In genomic region chr14:73949752-73950734, GRCh38 we compare ENCODE assay signal across 8 cellular contexts. TPM values are rescaled to one million over a fixed set of nuclear protein-coding genes. Genes with fewer than 3 reads are reported as not detected.
DNase-seq lines count a peak whose midpoint lies in the region; ATAC-seq and TF ChIP-seq lines count a peak whose summit lies in the region.

TSS of gene COQ6 (plus strand) at chr14:73950302. CDS start at chr14:73950333, 31 bp downstream.
TSS of gene FAM161B (minus strand) at chr14:73950094. CDS start at chr14:73950026, 68 bp downstream.

- H3K4me1 Mint-ChIP-seq in CD4-positive, CD25-positive, alpha-beta regulatory T cell: peaks cover 10 to 38% (median 24%) of the 10 kb centered on the region in 4 donors
- H3K4me1 Mint-ChIP-seq in activated CD4-positive, alpha-beta memory T cell treated with anti-CD3 and anti-CD28 coated beads for 36 hours (ENCODE audit: low read depth): peaks cover 17% of the 10 kb centered on the region

- peaks cover 14% of the 10 kb centered on the region for H3K36me3 ChIP-seq in CD4-positive, CD25-positive, alpha-beta regulatory T cell (ENCODE audit: control insufficient read depth, insufficient read depth, low read length)
- peaks cover 6 to 18% of the 10 kb centered on the region in 2 donors for H3K36me3 ChIP-seq in duodenal mucosa (ENCODE audit: control insufficient read depth in 1 of 2, insufficient read depth in 2 of 2, low read length in 2 of 2)

- H3K4me3 ChIP-seq in CD4-positive, CD25-positive, alpha-beta regulatory T cell (ENCODE audit: low read depth, low read length): peak within 1 kb of the TSS; percentile 94
- H3K4me3 ChIP-seq in duodenal mucosa (ENCODE audit: low read depth in 1 of 2, low read length in 2 of 2) (peak within 1 kb of the TSS; percentile 92 to 99), lower leg skin (ENCODE audit: low read depth, poor library complexity, severe bottlenecking) (peak within 1 kb of the TSS; percentile 85)

- no peak for TF ChIP-seq CTCF in lower leg skin (IDR thresholded peaks at IDR 0.05)

- no peaks in the 10 kb centered on the region for H3K9me3 Mint-ChIP-seq in CD4-positive, CD25-positive, alpha-beta regulatory T cell
- H3K9me3 Mint-ChIP-seq in activated CD4-positive, alpha-beta memory T cell treated with anti-CD3 and anti-CD28 coated beads for 36 hours: no peaks in the 10 kb centered on the region

- DNase-seq in CD4-positive, CD25-positive, alpha-beta regulatory T cell: peak; percentile 89 to 97 (median 94)
- DNase-seq in NCI-H774 (lab: John Stamatoyannopoulos, UW) (peak; percentile 93), lower leg skin (ENCODE audit: low spot score in 2 of 2) (peak; percentile 94 to 98)
- DNase-seq in activated CD4-positive, alpha-beta memory T cell treated with anti-CD3 and anti-CD28 coated beads for 36 hours: peak; percentile 96
- DNase-seq in stimulated activated CD4-positive, alpha-beta T cell treated with anti-CD3 and anti-CD28 coated beads, Interleukin-4, amount 100 ng/mL, for 48 hours (ENCODE audit: low read depth in 2 of 2): peak; percentile 81 to 90

- H3K9ac ChIP-seq in duodenal mucosa (ENCODE audit: low read depth in 1 of 2, low read length in 2 of 2): peak within 1 kb of the TSS; percentile 84 to 98

- ATAC-seq in CD4-positive, CD25-positive, alpha-beta regulatory T cell (ENCODE audit: low read depth in 2 of 2): peak; percentile 94 to 96
- peak; percentile 88 for ATAC-seq in GM19395 (IDR thresholded peaks at IDR 0.05; ENCODE audit: unreplicated experiment)
- ATAC-seq in HG03565 (IDR thresholded peaks at IDR 0.05; ENCODE audit: unreplicated experiment): peak; percentile 80

- H3K27me3 ChIP-seq in CD4-positive, CD25-positive, alpha-beta regulatory T cell (ENCODE audit: control insufficient read depth, insufficient read depth, low read length): no peaks in the 10 kb centered on the region
- H3K27me3 ChIP-seq in duodenal mucosa (ENCODE audit: control insufficient read depth in 1 of 2, insufficient read depth in 2 of 2, low read length in 2 of 2): no peaks in the 10 kb centered on the region

- intact Hi-C loops in activated CD4-positive, alpha-beta memory T cell treated with anti-CD3 and anti-CD28 coated beads for 36 hours (cut with micrococcal nuclease): loop anchor here (1.0 to 5.0 kb wide), 6 partner anchors 64 to 814 kb away; partner anchors contain the start of genes ALDH6A1, BBOF1, ENTPD5 and LIN52
- intact Hi-C loops in lower leg skin (cut with DNase I; ENCODE audit: low total_unique reads): no loop called here

- no peaks in the 10 kb centered on the region for H3K9me3 ChIP-seq in CD4-positive, CD25-positive, alpha-beta regulatory T cell (ENCODE audit: control insufficient read depth in 2 of 2, low read length in 2 of 2)
- no peaks in the 10 kb centered on the region for H3K9me3 ChIP-seq in duodenal mucosa (ENCODE audit: control insufficient read depth in 1 of 2, low read length in 2 of 2)

- peak within 1 kb of the TSS; percentile 95 to 98 (median 96) for H3K4me3 Mint-ChIP-seq in CD4-positive, CD25-positive, alpha-beta regulatory T cell
- H3K4me3 Mint-ChIP-seq in activated CD4-positive, alpha-beta memory T cell treated with anti-CD3 and anti-CD28 coated beads for 36 hours: peak within 1 kb of the TSS; percentile 97

- 0 to 1% methylated on average over 61 to 64 of the region's 70 CpGs for WGBS in lower leg skin, 2 donors

- peak in 1 of 2 donors; percentile 48 for TF ChIP-seq POLR2A in lower leg skin (IDR thresholded peaks at IDR 0.05)

- peaks cover 9% of the 10 kb centered on the region for H3K36me3 Mint-ChIP-seq in CD4-positive, CD25-positive, alpha-beta regulatory T cell
- peaks cover 4% of the 10 kb centered on the region for H3K36me3 Mint-ChIP-seq in activated CD4-positive, alpha-beta memory T cell treated with anti-CD3 and anti-CD28 coated beads for 36 hours

- H3K27ac Mint-ChIP-seq in CD4-positive, CD25-positive, alpha-beta regulatory T cell: peak within 1 kb of the TSS; percentile 97 to 98 (median 97)
- H3K27ac Mint-ChIP-seq in activated CD4-positive, alpha-beta memory T cell treated with anti-CD3 and anti-CD28 coated beads for 36 hours: peak within 1 kb of the TSS; percentile 86

- H3K4me1 ChIP-seq in CD4-positive, CD25-positive, alpha-beta regulatory T cell (ENCODE audit: control insufficient read depth, insufficient read depth, low read length, poor library complexity, severe bottlenecking): peaks cover 17% of the 10 kb centered on the region
- H3K4me1 ChIP-seq in duodenal mucosa (ENCODE audit: control insufficient read depth in 1 of 2, insufficient read depth in 2 of 2, low read length in 2 of 2): peaks cover 6 to 17% of the 10 kb centered on the region in 2 donors

- H3K27me3 Mint-ChIP-seq in CD4-positive, CD25-positive, alpha-beta regulatory T cell: no peaks in the 10 kb centered on the region
- H3K27me3 Mint-ChIP-seq in activated CD4-positive, alpha-beta memory T cell treated with anti-CD3 and anti-CD28 coated beads for 36 hours: no peaks in the 10 kb centered on the region

- CTCF ChIA-PET in activated CD4-positive, alpha-beta memory T cell treated with anti-CD3 and anti-CD28 coated beads for 36 hours (lab: Charles Lee): interaction anchor here (0.9 to 1.5 kb wide), 4 partner anchors 9 to 777 kb away, joined by 3 to 6 read pairs (median 4); partner anchors contain the start of gene ACOT2

- peak within 1 kb of the TSS; percentile 95 for H3K27ac ChIP-seq in CD4-positive, CD25-positive, alpha-beta regulatory T cell (ENCODE audit: insufficient read depth, low read length, poor library complexity, severe bottlenecking)
- H3K27ac ChIP-seq in duodenal mucosa (ENCODE audit: low read depth, low read length): peak within 1 kb of the TSS; percentile 87

- POLR2A ChIA-PET in activated CD4-positive, alpha-beta memory T cell treated with anti-CD3 and anti-CD28 coated beads for 36 hours (lab: Charles Lee): interaction anchor here (0.6 to 1.2 kb wide), 6 partner anchors 13 to 192 kb away, joined by 3 to 7 read pairs (median 4); partner anchors contain the start of gene ZNF410

RNA-seq across cellular contexts. Expression of gene COQ6, which starts in this region (rescaled TPM):
- 26.6 TPM for total RNA-seq in CD4-positive, CD25-positive, alpha-beta regulatory T cell
- polyA plus RNA-seq in CD4-positive, CD25-positive, alpha-beta regulatory T cell: 10 to 100 TPM; 12.7 to 29.5 (median 22.2) TPM
- total RNA-seq in activated CD4-positive, alpha-beta memory T cell treated with anti-CD3 and anti-CD28 coated beads for 36 hours: 10 to 100 TPM; 18.7 to 19.3 TPM
- 10 to 100 TPM; 20.9 to 42.7 (median 38.7) TPM for total RNA-seq in lower leg skin

RNA-seq across cellular contexts. Expression of gene FAM161B, which starts in this region (rescaled TPM):
- total RNA-seq in CD4-positive, CD25-positive, alpha-beta regulatory T cell: 4.6 TPM
- polyA plus RNA-seq in CD4-positive, CD25-positive, alpha-beta regulatory T cell: 1 to 10 TPM; 1.0 to 2.0 (median 1.5) TPM
- 1 to 10 TPM; 1.1 to 1.4 TPM for total RNA-seq in activated CD4-positive, alpha-beta memory T cell treated with anti-CD3 and anti-CD28 coated beads for 36 hours
- 1 to 10 TPM; 1.7 to 3.8 (median 3.2) TPM for total RNA-seq in lower leg skin

Comparison
In these comparisons a context has a peak if more than half of its experiments do, and no peak if none do; other contexts are left out.
1. Peak in every context shown above with its lines: DNase-seq, ATAC-seq, H3K4me3 ChIP-seq and H3K27ac ChIP-seq.